ENCODE assay signal across 8 cellular contexts in genomic region chr7:45088821-45089313, GRCh38. TPM values are rescaled to one million over a fixed set of nuclear protein-coding genes. Genes with fewer than 3 reads are reported as not detected.
DNase-seq lines count a peak whose midpoint lies in the region; ATAC-seq and TF ChIP-seq lines count a peak whose summit lies in the region.

A gene with protein sequence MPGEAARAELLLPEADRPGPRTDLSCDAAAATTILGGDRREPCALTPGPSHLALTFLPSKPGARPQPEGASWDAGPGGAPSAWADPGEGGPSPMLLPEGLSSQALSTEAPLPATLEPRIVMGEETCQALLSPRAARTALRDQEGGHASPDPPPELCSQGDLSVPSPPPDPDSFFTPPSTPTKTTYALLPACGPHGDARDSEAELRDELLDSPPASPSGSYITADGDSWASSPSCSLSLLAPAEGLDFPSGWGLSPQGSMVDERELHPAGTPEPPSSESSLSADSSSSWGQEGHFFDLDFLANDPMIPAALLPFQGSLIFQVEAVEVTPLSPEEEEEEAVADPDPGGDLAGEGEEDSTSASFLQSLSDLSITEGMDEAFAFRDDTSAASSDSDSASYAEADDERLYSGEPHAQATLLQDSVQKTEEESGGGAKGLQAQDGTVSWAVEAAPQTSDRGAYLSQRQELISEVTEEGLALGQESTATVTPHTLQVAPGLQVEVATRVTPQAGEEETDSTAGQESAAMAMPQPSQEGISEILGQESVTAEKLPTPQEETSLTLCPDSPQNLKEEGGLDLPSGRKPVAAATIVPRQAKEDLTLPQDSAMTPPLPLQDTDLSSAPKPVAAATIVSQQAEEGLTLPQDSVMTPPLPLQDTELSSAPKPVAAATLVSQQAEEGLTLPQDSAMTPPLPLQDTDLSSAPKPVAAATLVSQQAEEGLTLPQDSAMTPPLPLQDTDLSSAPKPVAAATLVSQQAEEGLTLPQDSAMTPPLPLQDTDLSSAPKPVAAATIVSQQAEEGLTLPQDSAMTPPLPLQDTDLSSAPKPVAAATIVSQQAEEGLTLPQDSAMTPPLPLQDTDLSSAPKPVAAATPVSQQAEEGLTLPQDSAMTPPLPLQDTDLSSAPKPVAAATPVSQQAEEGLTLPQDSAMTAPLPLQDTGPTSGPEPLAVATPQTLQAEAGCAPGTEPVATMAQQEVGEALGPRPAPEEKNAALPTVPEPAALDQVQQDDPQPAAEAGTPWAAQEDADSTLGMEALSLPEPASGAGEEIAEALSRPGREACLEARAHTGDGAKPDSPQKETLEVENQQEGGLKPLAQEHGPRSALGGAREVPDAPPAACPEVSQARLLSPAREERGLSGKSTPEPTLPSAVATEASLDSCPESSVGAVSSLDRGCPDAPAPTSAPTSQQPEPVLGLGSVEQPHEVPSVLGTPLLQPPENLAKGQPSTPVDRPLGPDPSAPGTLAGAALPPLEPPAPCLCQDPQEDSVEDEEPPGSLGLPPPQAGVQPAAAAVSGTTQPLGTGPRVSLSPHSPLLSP (N-terminal part only) (minus strand): TSS chr7:45088969. CDS start chr7:45088894, 75 bp downstream.

- TF ChIP-seq CTCF in mammary epithelial cell (conservative IDR thresholded peaks at IDR 0.05 in 1 of 2, IDR thresholded peaks at IDR 0.05 in 1 of 2; ENCODE audit: extremely low read depth in 1 of 2, insufficient read depth in 1 of 2, low read depth in 1 of 2, low read length in 2 of 2): no peak

- H3K27me3 ChIP-seq in mammary epithelial cell (ENCODE audit: insufficient read depth, low read length): no peaks in the 10 kb centered on the region

- H3K4me3 ChIP-seq in mammary epithelial cell (replicated peaks in 1 of 3; ENCODE audit: insufficient read depth in 1 of 3, low read depth in 2 of 3, low read length in 3 of 3) (peak within 1 kb of the TSS; percentile 44 to 51 (median 47)), skeletal muscle cell (ENCODE audit: low read depth, low read length) (peak within 1 kb of the TSS; percentile 64)

- H2AFZ ChIP-seq in mammary epithelial cell (ENCODE audit: low read depth, low read length): peak within 1 kb of the TSS; percentile 90

- dilution Hi-C loops in mammary epithelial cell (cut with HindIII; ENCODE audit: low sequenced_read_pairs): loop anchor here (5.0 kb wide), 1 partner anchor 38 kb away; no protein-coding TSS in a partner anchor

- DNase-seq in D341Med (ENCODE audit: low spot score) (peak; percentile 89), NCI-H1930 (lab: John Stamatoyannopoulos, UW) (peak; percentile 82 to 92), mammary epithelial cell (no peak), iPS-NIHi7 (ENCODE audit: extremely low spot score) (peak; percentile 81), skeletal muscle cell (ENCODE audit: low read depth) (no peak), GM19240 (ENCODE audit: insufficient read length, low spot score) (no peak)

- CTCF ChIA-PET in mammary epithelial cell (lab: Charles Lee; ENCODE audit: low non-redundant PET): no interaction called here

- H4K20me1 ChIP-seq in mammary epithelial cell (ENCODE audit: insufficient read depth, low read length): no peaks in the 10 kb centered on the region

- peak within 1 kb of the TSS; percentile 92 for H3K4me2 ChIP-seq in mammary epithelial cell (ENCODE audit: insufficient read depth, low read depth, low read length)

- H3K9ac ChIP-seq in mammary epithelial cell (ENCODE audit: insufficient read depth, low read length): no peak within 1 kb of the TSS

- BruUV-seq in mammary epithelial cell (replicated peaks; lab: Mats Ljungman, UMichigan): no TSS peak

- in situ Hi-C loops in mammary epithelial cell (cut with MboI; ENCODE audit: low sequenced_read_pairs in 2 of 2): no loop called here

- H3K36me3 ChIP-seq in mammary epithelial cell (ENCODE audit: insufficient read depth, low read length): no peaks in the 10 kb centered on the region

- intact Hi-C loops in mammary epithelial cell (cut with micrococcal nuclease): loop anchor here (10.0 kb wide), 1 partner anchor 104 kb away; no protein-coding TSS in a partner anchor

- H3K27ac ChIP-seq in mammary epithelial cell (ENCODE audit: insufficient read depth, low read depth, low read length): no peak within 1 kb of the TSS

- peaks cover 22% of the 10 kb centered on the region for H3K4me1 ChIP-seq in mammary epithelial cell (ENCODE audit: insufficient read depth, low read length)

- 2% methylated on average over 13 of the region's 50 CpGs for WGBS in mammary epithelial cell (ENCODE audit: low coverage, missing lambda C conversion rate)

- no peaks in the 10 kb centered on the region for H3K9me3 ChIP-seq in mammary epithelial cell (replicated peaks; ENCODE audit: insufficient read depth, low read length)

- ATAC-seq in GM18858 (IDR thresholded peaks at IDR 0.05; ENCODE audit: unreplicated experiment): no peak
- no peak for ATAC-seq in GM21737 (IDR thresholded peaks at IDR 0.05; ENCODE audit: unreplicated experiment)

- H3K79me2 ChIP-seq in mammary epithelial cell (ENCODE audit: insufficient read depth, low read length): no peaks in the 10 kb centered on the region

RNA-seq across cellular contexts. Expression of the gene that starts here (rescaled TPM):
- 1 to 10 TPM in 1 of 2 donors, under 1 TPM in 1; 0.17 to 4.6 TPM for total RNA-seq in mammary epithelial cell
- 0.18 TPM for polyA plus RNA-seq in mammary epithelial cell
- polyA minus RNA-seq in mammary epithelial cell: 1.7 TPM

Comparison
In these comparisons a context has a peak if more than half of its experiments do, and no peak if none do; other contexts are left out.
1. DNase-seq: peak in D341Med (single experiment), NCI-H1930 (2 of 2) and iPS-NIHi7 (single experiment); none in mammary epithelial cell (single experiment), skeletal muscle cell (single experiment) and GM19240 (single experiment).